In the genomic region with DNA sequence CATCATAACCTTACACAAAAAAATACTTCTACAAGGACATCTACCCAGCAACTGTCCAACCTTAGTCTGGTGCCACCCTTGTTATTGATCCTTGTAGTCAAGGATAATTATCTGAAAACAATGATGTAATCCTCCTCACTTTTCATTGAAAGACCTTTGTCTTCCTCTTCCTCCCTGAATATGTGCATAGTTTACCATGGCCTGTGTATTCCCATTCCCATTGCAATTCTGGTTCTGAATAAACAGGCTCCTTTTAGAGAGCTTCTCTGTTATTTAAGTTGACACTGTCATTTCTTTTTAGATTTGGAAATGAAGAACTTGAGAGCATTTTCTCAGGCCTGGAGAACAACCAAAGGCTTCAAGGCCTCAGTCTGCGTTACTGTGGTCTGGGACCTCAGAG, we compare ENCODE assay signal across 32 cellular contexts.
"Had no signal": no experiment of that assay in that cellular context is flagged by ENCODE, and none has a peak within 500 bp of the region (broad histone marks: within the 10 kb centered on the region; RNA-seq: fewer than 3 reads in every experiment).

No MANE protein-coding gene starts in this region.

- DNase-seq: activated CD4-positive, alpha-beta memory T cell treated with anti-CD3 and anti-CD28 coated beads, Interleukin-2, amount 10 ng/mL, durations not matched to agents 7 days and 5 days; activated CD4-positive, alpha-beta T cell treated with anti-CD3 and anti-CD28 coated beads for 1 hour; activated CD4-positive, alpha-beta T cell treated with anti-CD3 and anti-CD28 coated beads for 48 hours; activated CD4-positive, CD25-positive, alpha-beta regulatory T cell; activated CD8-positive, alpha-beta memory T cell treated with anti-CD3 and anti-CD28 coated beads for 24 hours; activated CD8-positive, alpha-beta memory T cell treated with anti-CD3 and anti-CD28 coated beads, Interleukin-2, amount 10 ng/mL, durations not matched to agents 7 days and 5 days; activated CD8-positive, alpha-beta memory T cell treated with anti-CD3 and anti-CD28 coated beads, Interleukin-2, amount 50 U/mL, for 48 hours; activated effector memory CD4-positive, alpha-beta T cell treated with Interleukin-2 at 50 U/mL for 16 hours; activated naive CD4-positive, alpha-beta T cell treated with anti-CD3 and anti-CD28 coated beads, Interleukin-2, amount 10 ng/mL, durations not matched to agents 7 days and 5 days; activated naive CD8-positive, alpha-beta T cell treated with anti-CD3 and anti-CD28 coated beads, Interleukin-2, amount 50 U/mL, for 24 hours; activated T-cell treated with anti-CD3 and anti-CD28 coated beads, Interleukin-2, amount 50 U/mL, for 48 hours; anterior cingulate cortex; caudate nucleus; cerebellar nuclear complex; MM.1S; NCI-H1105; NCI-H1417 treated with DMSO at 0.1 percent for 48 hours; NCI-H187 treated with DMSO at 0.1 percent for 48 hours; NCI-H2081 treated with DMSO at 0.1 percent for 48 hours; NCI-H226; NCI-H446 treated with DMSO at 0.1 percent for 48 hours; NCI-H524; SHP77 treated with DMSO at 0.1 percent for 48 hours; SK-N-SH; SW 1271; T-helper 1 cell; T-helper 2 cell; T-helper 9 cell had no signal

- H3K9me3 ChIP-seq: SJSA1, SK-N-SH had no signal

- H3K27me3 ChIP-seq: SJSA1 had no signal

- H3K36me3 ChIP-seq: SJSA1 had no signal

- H3K9me3 Mint-ChIP-seq: activated naive CD4-positive, alpha-beta T cell treated with anti-CD3 and anti-CD28 coated beads, Interleukin-2, amount 10 ng/mL, durations not matched to agents 7 days and 5 days; activated naive CD8-positive, alpha-beta T cell treated with anti-CD3 and anti-CD28 coated beads, Interleukin-2, amount 50 U/mL, for 24 hours had no signal

- H3K4me3 ChIP-seq: SJSA1 had no signal

- H3K9ac ChIP-seq: SK-N-SH had no signal

- H3K4me3 Mint-ChIP-seq: activated CD4-positive, alpha-beta memory T cell treated with anti-CD3 and anti-CD28 coated beads, Interleukin-2, amount 10 ng/mL, durations not matched to agents 7 days and 5 days; activated CD8-positive, alpha-beta memory T cell treated with anti-CD3 and anti-CD28 coated beads, Interleukin-2, amount 10 ng/mL, durations not matched to agents 7 days and 5 days; activated naive CD4-positive, alpha-beta T cell treated with anti-CD3 and anti-CD28 coated beads, Interleukin-2, amount 10 ng/mL, durations not matched to agents 7 days and 5 days; activated naive CD8-positive, alpha-beta T cell; activated naive CD8-positive, alpha-beta T cell treated with anti-CD3 and anti-CD28 coated beads, Interleukin-2, amount 50 U/mL, for 24 hours; brain had no signal

- H3K27ac ChIP-seq: SJSA1, VCaP had no signal

- H3K27me3 Mint-ChIP-seq: activated CD4-positive, alpha-beta memory T cell treated with anti-CD3 and anti-CD28 coated beads, Interleukin-2, amount 10 ng/mL, durations not matched to agents 7 days and 5 days; activated CD8-positive, alpha-beta memory T cell treated with anti-CD3 and anti-CD28 coated beads, Interleukin-2, amount 10 ng/mL, durations not matched to agents 7 days and 5 days; activated naive CD8-positive, alpha-beta T cell; activated naive CD8-positive, alpha-beta T cell treated with anti-CD3 and anti-CD28 coated beads, Interleukin-2, amount 50 U/mL, for 24 hours had no signal

- H3K27ac Mint-ChIP-seq: activated CD4-positive, alpha-beta memory T cell treated with anti-CD3 and anti-CD28 coated beads, Interleukin-2, amount 10 ng/mL, durations not matched to agents 7 days and 5 days; activated CD8-positive, alpha-beta memory T cell treated with anti-CD3 and anti-CD28 coated beads, Interleukin-2, amount 10 ng/mL, durations not matched to agents 7 days and 5 days; activated naive CD4-positive, alpha-beta T cell treated with anti-CD3 and anti-CD28 coated beads, Interleukin-2, amount 10 ng/mL, durations not matched to agents 7 days and 5 days; activated naive CD8-positive, alpha-beta T cell; activated naive CD8-positive, alpha-beta T cell treated with anti-CD3 and anti-CD28 coated beads, Interleukin-2, amount 50 U/mL, for 24 hours; brain had no signal

- H3K36me3 Mint-ChIP-seq: activated CD8-positive, alpha-beta memory T cell treated with anti-CD3 and anti-CD28 coated beads, Interleukin-2, amount 10 ng/mL, durations not matched to agents 7 days and 5 days; activated naive CD4-positive, alpha-beta T cell treated with anti-CD3 and anti-CD28 coated beads, Interleukin-2, amount 10 ng/mL, durations not matched to agents 7 days and 5 days; activated naive CD8-positive, alpha-beta T cell; brain had no signal
